In the genomic region with DNA sequence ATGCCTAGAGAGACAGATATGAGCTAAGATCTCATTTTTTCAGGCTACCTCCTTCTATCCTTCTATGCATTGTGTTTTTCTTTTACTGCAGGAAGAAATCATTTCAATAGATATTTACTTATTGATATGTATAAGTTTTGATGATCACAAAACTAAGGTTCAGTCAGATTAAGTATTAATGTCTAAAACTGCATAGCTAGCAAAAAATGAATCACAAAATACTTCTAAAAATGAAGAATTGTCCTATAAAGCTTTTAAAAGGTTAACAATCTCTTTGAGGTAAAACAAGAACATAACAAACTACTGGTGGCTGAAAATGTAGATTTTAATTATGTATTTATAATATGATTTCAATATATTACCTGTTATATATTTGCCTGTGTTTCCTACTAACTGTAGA, we compare ENCODE assay signal across 26 cellular contexts.
DNase-seq lines count a peak whose midpoint lies in the region; ATAC-seq, FAIRE-seq and TF ChIP-seq lines count a peak whose summit lies in the region.
"Had no signal": no experiment of that assay in that cellular context is flagged by ENCODE, and none has a peak within 500 bp of the region (broad histone marks: within the 10 kb centered on the region; RNA-seq: fewer than 3 reads in every experiment).

No MANE protein-coding gene starts in this region.

- TF ChIP-seq POLR2A in A549 (IDR thresholded peaks at IDR 0.05; ENCODE audit: low read length) (no peak), K562 (conservative IDR thresholded peaks at IDR 0.05) (no peak), Peyer's patch (IDR thresholded peaks at IDR 0.05) (no peak)

- H3K79me2 ChIP-seq in K562 (ENCODE audit: control insufficient read depth, insufficient read depth, low read length): no peaks in the 10 kb centered on the region

- H3K9me3 ChIP-seq in A549 (no peaks in the 10 kb centered on the region), K562 (replicated peaks; ENCODE audit: control insufficient read depth, insufficient read depth, low read depth, low read length) (0 out of 2 replicates have a peak, but pooled peaks cover 1% of the 10 kb centered on the region), Peyer's patch (no peaks in the 10 kb centered on the region)
- H3K9me3 ChIP-seq: BLaER1 treated with 17β-estradiol and CSF1 and Interleukin-3, amounts not matched to agents 10 nM and 100 nM; Caco-2 had no signal

- in situ Hi-C loops in K562 (cut with MboI): no loop called here

- H3K4me3 ChIP-seq in A549: no peak overlapping the region
- no peak overlapping the region for H3K4me3 ChIP-seq in K562
- no peak overlapping the region for H3K4me3 ChIP-seq in Peyer's patch
- H3K4me3 ChIP-seq: BLaER1 treated with 17β-estradiol and CSF1 and Interleukin-3, amounts not matched to agents 10 nM and 100 nM; GM12878 had no signal

- CTCF ChIA-PET in A549 (lab: Yijun Ruan, JAX) (no interaction called here), K562 (lab: Yijun Ruan, JAX; ENCODE audit: low intra/inter-chr PET ratio) (no interaction called here)

- no peak for TF ChIP-seq EP300 in A549 (IDR thresholded peaks at IDR 0.05)
- no peak for TF ChIP-seq EP300 in K562 (IDR thresholded peaks at IDR 0.05; ENCODE audit: low read length)

- H3K27ac ChIP-seq in A549: no peak overlapping the region
- no peak overlapping the region for H3K27ac ChIP-seq in K562 (ENCODE audit: extremely low read depth, low read depth, low read length)
- no peak overlapping the region for H3K27ac ChIP-seq in Peyer's patch
- H3K27ac ChIP-seq: BLaER1 treated with 17β-estradiol and CSF1 and Interleukin-3, amounts not matched to agents 10 nM and 100 nM; C4-2B had no signal

- no peaks in the 10 kb centered on the region for H3K9me1 ChIP-seq in K562 (ENCODE audit: control insufficient read depth, insufficient read depth, low read length)

- no peaks in the 10 kb centered on the region for H4K20me1 ChIP-seq in K562 (replicated peaks; ENCODE audit: control insufficient read depth, insufficient read depth, low read length)
- H4K20me1 ChIP-seq: BLaER1 treated with 17β-estradiol and CSF1 and Interleukin-3, amounts not matched to agents 10 nM and 100 nM had no signal

- TF ChIP-seq CTCF in A549 (IDR thresholded peaks at IDR 0.05) (no peak), D721Med (IDR thresholded peaks at IDR 0.05; ENCODE audit: insufficient read depth, missing control alignments) (no peak), K562 (IDR thresholded peaks at IDR 0.05 in 2 of 3, conservative IDR thresholded peaks at IDR 0.05 in 1 of 3; ENCODE audit: insufficient read depth in 2 of 3, low read depth in 1 of 3, low read length in 3 of 3) (no peak), Peyer's patch (IDR thresholded peaks at IDR 0.05) (no peak)

- H3K4me1 ChIP-seq in A549 (no peaks in the 10 kb centered on the region), K562 (replicated peaks in 1 of 2; ENCODE audit: control insufficient read depth in 2 of 2, insufficient read depth in 2 of 2, low read length in 2 of 2) (no peaks in the 10 kb centered on the region), Peyer's patch (no peaks in the 10 kb centered on the region)
- H3K4me1 ChIP-seq: BLaER1 treated with 17β-estradiol and CSF1 and Interleukin-3, amounts not matched to agents 10 nM and 100 nM; Caco-2 had no signal

- H3K27me3 ChIP-seq in K562 (ENCODE audit: control insufficient read depth in 2 of 2, insufficient read depth in 2 of 2, low read length in 2 of 2) (no peaks in the 10 kb centered on the region), Peyer's patch (no peaks in the 10 kb centered on the region)
- H3K27me3 ChIP-seq: BLaER1 treated with 17β-estradiol and CSF1 and Interleukin-3, amounts not matched to agents 10 nM and 100 nM had no signal

- H3K36me3 ChIP-seq in K562 (ENCODE audit: control insufficient read depth, insufficient read depth, low read length): no peaks in the 10 kb centered on the region
- H3K36me3 ChIP-seq in Peyer's patch: no peaks in the 10 kb centered on the region
- H3K36me3 ChIP-seq: BLaER1 treated with 17β-estradiol and CSF1 and Interleukin-3, amounts not matched to agents 10 nM and 100 nM had no signal

- no peak for TF ChIP-seq RAD21 in A549 (conservative IDR thresholded peaks at IDR 0.05 in 1 of 2, IDR thresholded peaks at IDR 0.05 in 1 of 2)
- TF ChIP-seq RAD21 in K562 (CRISPR knock-in tag; conservative IDR thresholded peaks at IDR 0.05 in 1 of 2, IDR thresholded peaks at IDR 0.05 in 1 of 2): no peak

- DNase-seq in A549 (ENCODE audit: low read depth in 1 of 2, low spot score in 1 of 2): no peak
- no peak for DNase-seq in D721Med (ENCODE audit: insufficient read length, low spot score)
- DNase-seq in K562 (ENCODE audit: extremely low read depth in 1 of 4, low spot score in 3 of 4): no peak
- DNase-seq in posterior vena cava (ENCODE audit: low spot score): no peak
- DNase-seq in mesenteric fat pad (ENCODE audit: low spot score): no peak
- DNase-seq in Peyer's patch: no peak
- DNase-seq: 8988T; AML-193; Caco-2; Calu3; CD4-positive, alpha-beta T cell; CD8-positive, alpha-beta T cell; DMS 273 treated with DMSO at 0.1 percent for 48 hours; DMS153; DMS53; DMS79; DND-41; EL; GDM1 had no signal

- H3K9ac ChIP-seq in K562 (ENCODE audit: insufficient read depth in 1 of 2, low read depth in 2 of 2, low read length in 2 of 2): no peak overlapping the region
- H3K9ac ChIP-seq: BLaER1 treated with 17β-estradiol and CSF1 and Interleukin-3, amounts not matched to agents 10 nM and 100 nM had no signal

- no TSS peak for BruUV-seq in K562 (replicated peaks; lab: Mats Ljungman, UMichigan)

- no peak overlapping the region for H2AFZ ChIP-seq in K562 (ENCODE audit: low read depth, low read length)

- intact Hi-C loops in K562 (cut with micrococcal nuclease): no loop called here
- intact Hi-C loops in posterior vena cava (cut with DNase I): no loop called here

- ATAC-seq in A549 (no peak), K562 (no peak)
- ATAC-seq: CD8-positive, alpha-beta T cell; GM12878 had no signal

- FAIRE-seq in A549 (lab: Jason Lieb, UNC) (no peak), D721Med (lab: Jason Lieb, UNC) (peak; percentile 35), K562 (lab: Jason Lieb, UNC) (no peak)
- FAIRE-seq: A204.1, GM12878, GM12892, GM18507, GM19239 had no signal

- H3K4me2 ChIP-seq in A549 (no peak overlapping the region), K562 (ENCODE audit: insufficient read depth, low read length) (no peak overlapping the region)
- H3K4me2 ChIP-seq: BLaER1 treated with 17β-estradiol and CSF1 and Interleukin-3, amounts not matched to agents 10 nM and 100 nM had no signal

- POLR2A ChIA-PET in A549 (lab: Yijun Ruan, JAX): no interaction called here
- POLR2A ChIA-PET in K562 (lab: Yijun Ruan, JAX): no interaction called here

TF ChIP-seq in A549, 52 proteins besides CTCF, POLR2A, EP300 and RAD21:
- no peak for TF ChIP-seq CHD4 (IDR thresholded peaks at IDR 0.05; ENCODE audit: borderline replicate concordance)
- TF ChIP-seq MAFK (IDR thresholded peaks at IDR 0.05; ENCODE audit: partially characterized antibody): peak; percentile 53

TF ChIP-seq in K562, 482 proteins besides CTCF, POLR2A, EP300 and RAD21:
- TF ChIP-seq ZNF316 (IDR thresholded peaks at IDR 0.05): peak; percentile 66; the same call in 1 of the 2 replicates
- TF ChIP-seq SNIP1 (IDR thresholded peaks at IDR 0.05; ENCODE audit: low read depth): no peak
- peak; percentile 42; the same call in 1 of the 2 replicates for TF ChIP-seq MAFF (IDR thresholded peaks at IDR 0.05; ENCODE audit: low read length)
- TF ChIP-seq BRF1 (IDR thresholded peaks at IDR 0.05; ENCODE audit: borderline replicate concordance, extremely low read depth, insufficient read length): no peak
- TF ChIP-seq MAFK (IDR thresholded peaks at IDR 0.05; ENCODE audit: low read length): peak; percentile 58; the same call in 1 of the 2 replicates
